ENCODE assay signal across 15 cellular contexts in the genomic region with DNA sequence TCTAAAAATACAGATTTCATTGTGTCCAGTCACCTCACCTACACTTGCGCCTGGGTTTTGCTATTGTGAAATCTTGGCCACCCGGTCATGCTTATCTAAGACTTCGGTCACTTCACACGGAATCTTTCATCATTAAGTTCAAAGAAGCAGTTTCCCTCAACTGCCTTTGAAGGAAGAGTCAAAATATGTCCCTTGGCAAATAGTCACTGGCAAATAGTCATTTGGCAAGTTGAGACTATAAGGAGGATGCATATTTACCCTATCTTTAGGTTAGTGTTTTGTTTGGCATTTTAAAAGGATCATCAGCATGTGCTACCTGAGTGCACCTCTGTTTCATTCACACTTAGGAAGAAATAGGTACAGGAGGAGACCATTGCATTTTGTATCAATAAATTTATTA.
DNase-seq lines count a peak whose midpoint lies in the region; TF ChIP-seq lines count a peak whose summit lies in the region.
"Had no signal": no experiment of that assay in that cellular context is flagged by ENCODE, and none has a peak within 500 bp of the region (broad histone marks: within the 10 kb centered on the region; RNA-seq: fewer than 3 reads in every experiment).

No MANE protein-coding gene starts in this region.

- H3K4ac ChIP-seq in trophoblast cell (ENCODE audit: low read depth, low read length), result no peak overlapping the region

- H3K27ac ChIP-seq in fibroblast of lung (ENCODE audit: insufficient read depth, low read length), result no peak overlapping the region
- peak overlapping the region; percentile 65 for H3K27ac ChIP-seq in trophoblast cell (ENCODE audit: low read depth, low read length)
- H3K27ac ChIP-seq: BLaER1, SJSA1 had no signal

- no peak overlapping the region for H3K23ac ChIP-seq in trophoblast cell (ENCODE audit: low read length)

- peaks cover 75% of the 10 kb centered on the region for H3K36me3 Mint-ChIP-seq in HFFc6 (ENCODE audit: low read depth)

- H3K4me1 ChIP-seq in fibroblast of lung (ENCODE audit: control insufficient read depth, extremely low read depth, insufficient read depth, low read length), result peaks cover 2% of the 10 kb centered on the region
- peaks cover 2 to 3% of the 10 kb centered on the region in 2 experiments for H3K4me1 ChIP-seq in trophoblast cell (ENCODE audit: control insufficient read depth in 1 of 2, insufficient read depth in 2 of 2, low read length in 2 of 2)
- H3K4me1 ChIP-seq: BLaER1 had no signal

- H4K8ac ChIP-seq in trophoblast cell (ENCODE audit: low read depth, low read length), result no peak overlapping the region

- H3K27me3 ChIP-seq in fibroblast of lung (ENCODE audit: control insufficient read depth, insufficient read depth, low read length), result no peaks in the 10 kb centered on the region
- no peaks in the 10 kb centered on the region for H3K27me3 ChIP-seq in trophoblast cell (ENCODE audit: insufficient read depth, low read length)
- H3K27me3 ChIP-seq: BLaER1, SJSA1 had no signal

- peaks cover 26% of the 10 kb centered on the region for H3K9me3 Mint-ChIP-seq in HFFc6
- H3K9me3 Mint-ChIP-seq: H9 had no signal

- no peak for DNase-seq in HFFc6
- peak; percentile 67 for DNase-seq in OCI-M1 (lab: John Stamatoyannopoulos, UW)
- DNase-seq in fibroblast of lung (ENCODE audit: low read depth in 2 of 2), result peak; percentile 20 to 69
- peak; percentile 56 to 78 for DNase-seq in trophoblast cell
- DNase-seq in effector CD4-positive, alpha-beta T cell, result no peak
- no peak for DNase-seq in DMS153 treated with DMSO at 0.1 percent for 48 hours (lab: John Stamatoyannopoulos, UW; ENCODE audit: unreplicated experiment)
- DNase-seq in HT-29 (ENCODE audit: low spot score), result no peak
- DNase-seq: DMS153, H9, NCI-H1105 treated with DMSO at 0.1 percent for 48 hours, NCI-H1930, NCI-H510A treated with DMSO at 0.1 percent for 48 hours, RPMI8226 had no signal

- no peaks in the 10 kb centered on the region for H4K20me1 ChIP-seq in fibroblast of lung (ENCODE audit: control insufficient read depth, extremely low read depth, insufficient read depth, low read length)
- H4K20me1 ChIP-seq: BLaER1 had no signal

- H3K14ac ChIP-seq in trophoblast cell (ENCODE audit: low read length), result no peak overlapping the region

- no peak overlapping the region for H2AFZ ChIP-seq in fibroblast of lung (ENCODE audit: low read length)
- H2AFZ ChIP-seq in trophoblast cell (ENCODE audit: insufficient read depth, low read length, poor library complexity), result no peak overlapping the region

- no peak overlapping the region for H2BK12ac ChIP-seq in trophoblast cell (ENCODE audit: low read length)

- peaks cover 60% of the 10 kb centered on the region for H3K27me3 Mint-ChIP-seq in HFFc6 (ENCODE audit: insufficient read depth)

- H3K4me2 ChIP-seq in fibroblast of lung (ENCODE audit: extremely low read depth, insufficient read depth, low read length) (no peak overlapping the region), trophoblast cell (ENCODE audit: low read length) (no peak overlapping the region)
- H3K4me2 ChIP-seq: BLaER1 had no signal

- no peaks in the 10 kb centered on the region for H3K9me3 ChIP-seq in fibroblast of lung (ENCODE audit: control insufficient read depth, insufficient read depth, low read depth, low read length)
- no peaks in the 10 kb centered on the region for H3K9me3 ChIP-seq in trophoblast cell (ENCODE audit: insufficient read depth, low read depth, low read length)
- H3K9me3 ChIP-seq: BLaER1, SJSA1 had no signal

- H4K91ac ChIP-seq in trophoblast cell (ENCODE audit: low read depth, low read length), result no peak overlapping the region

- TF ChIP-seq CTCF in HFFc6 (IDR thresholded peaks at IDR 0.05) (no peak), fibroblast of lung (conservative IDR thresholded peaks at IDR 0.05 in 1 of 2, IDR thresholded peaks at IDR 0.05 in 1 of 2; ENCODE audit: low read depth in 1 of 2, low read length in 2 of 2) (no peak)

- H3K27ac Mint-ChIP-seq in HFFc6, result peak overlapping the region; percentile 76
- H3K27ac Mint-ChIP-seq: H9 had no signal

- no peak overlapping the region for H2AK5ac ChIP-seq in trophoblast cell (ENCODE audit: low read length)

- H3K18ac ChIP-seq in trophoblast cell (ENCODE audit: low read length), result no peak overlapping the region

- H3K36me3 ChIP-seq in fibroblast of lung (ENCODE audit: control insufficient read depth, insufficient read depth, low read length) (peaks cover 23% of the 10 kb centered on the region), trophoblast cell (ENCODE audit: control insufficient read depth in 1 of 2, insufficient read depth in 2 of 2, low read length in 2 of 2) (peaks cover 8 to 16% of the 10 kb centered on the region in 2 experiments)

- H2BK120ac ChIP-seq in trophoblast cell (ENCODE audit: insufficient read depth, low read length, poor library complexity), result no peak overlapping the region

- H4K12ac ChIP-seq in trophoblast cell (ENCODE audit: low read depth, low read length), result no peak overlapping the region

- no peak overlapping the region for H3K4me3 ChIP-seq in fibroblast of lung (replicated peaks in 1 of 4; ENCODE audit: control extremely low read depth in 1 of 4, insufficient read depth in 1 of 4, low read depth in 3 of 4, low read length in 4 of 4)
- no peak overlapping the region for H3K4me3 ChIP-seq in trophoblast cell (ENCODE audit: low read depth, low read length)
- H3K4me3 ChIP-seq: BLaER1, SJSA1 had no signal

- H3K79me2 ChIP-seq in fibroblast of lung (ENCODE audit: control insufficient read depth, insufficient read depth, low read length) (peaks cover 21% of the 10 kb centered on the region), trophoblast cell (ENCODE audit: control insufficient read depth, insufficient read depth, low read length, poor library complexity) (peaks cover 2% of the 10 kb centered on the region)

- H3K9ac ChIP-seq in fibroblast of lung (ENCODE audit: insufficient read depth, low read length) (no peak overlapping the region), trophoblast cell (ENCODE audit: low read length) (no peak overlapping the region)
- H3K9ac ChIP-seq: BLaER1 had no signal

- peaks cover 9% of the 10 kb centered on the region for H3K79me1 ChIP-seq in trophoblast cell (ENCODE audit: low read length)

- H3K4me3 Mint-ChIP-seq in HFFc6, result peak overlapping the region; percentile 15; the same call in 1 of the 2 replicates
- H3K4me3 Mint-ChIP-seq: H9 had no signal

- no peak overlapping the region for H2BK5ac ChIP-seq in trophoblast cell (ENCODE audit: low read depth, low read length, poor library complexity)

- no CpG with 5 or more reads among the region's 4 CpGs for WGBS in trophoblast cell (ENCODE audit: extremely low coverage, insufficient coverage, insufficient read length)

- H3K4me1 Mint-ChIP-seq in HFFc6 (ENCODE audit: low read depth), result peaks cover 86% of the 10 kb centered on the region

Comparison
In these comparisons a context has a peak if more than half of its experiments do, and no peak if none do; other contexts are left out.
1. DNase-seq: peak in OCI-M1 (single experiment), fibroblast of lung (2 of 2) and trophoblast cell (2 of 2); none in HFFc6 (single experiment), effector CD4-positive, alpha-beta T cell (single experiment), DMS153 treated with DMSO at 0.1 percent for 48 hours (single experiment) and HT-29 (single experiment).